In the genomic region with DNA sequence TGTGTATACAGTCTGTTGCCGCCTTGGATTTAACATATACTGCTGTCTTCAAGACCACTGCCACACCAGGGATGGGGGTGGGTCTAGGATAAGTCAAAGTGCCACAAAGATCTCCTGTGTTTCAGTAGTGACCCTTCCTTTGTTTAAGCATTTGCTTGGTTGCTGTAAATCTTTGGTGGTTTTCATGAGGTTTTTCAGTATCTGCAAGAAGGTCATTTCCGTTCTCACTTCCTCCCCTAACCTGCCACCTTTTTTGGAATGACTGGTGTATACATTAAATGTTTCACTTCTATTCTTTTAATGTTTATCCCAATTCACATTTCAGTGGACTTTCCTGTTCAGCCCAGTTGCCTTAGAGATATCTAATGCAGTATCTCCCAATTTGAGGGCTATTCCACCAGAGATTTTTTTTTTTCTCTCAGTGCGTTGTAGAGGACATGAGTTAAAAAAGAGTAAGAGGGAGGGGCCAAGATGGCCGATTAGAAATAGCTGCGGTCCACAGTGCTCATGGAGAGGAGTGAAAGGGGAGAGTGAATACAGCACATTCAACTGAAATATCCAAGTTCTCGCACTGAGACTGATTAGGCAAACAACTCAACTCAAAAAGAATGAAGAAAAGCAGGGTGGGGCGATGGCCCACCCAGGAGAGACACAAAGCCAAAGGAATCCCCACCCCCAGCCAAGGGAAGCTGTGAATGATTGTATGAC, we compare ENCODE assay signal across 13 cellular contexts. TPM values are rescaled to one million over a fixed set of nuclear protein-coding genes. Genes with fewer than 3 reads are reported as not detected.
DNase-seq lines count a peak whose midpoint lies in the region; ATAC-seq, FAIRE-seq and TF ChIP-seq lines count a peak whose summit lies in the region.
"Had no signal": no experiment of that assay in that cellular context is flagged by ENCODE, and none has a peak within 500 bp of the region (broad histone marks: within the 10 kb centered on the region; RNA-seq: fewer than 3 reads in every experiment).

No MANE protein-coding gene starts in this region.

- DNase-seq in GM12891 (ENCODE audit: insufficient read length, low spot score) (no peak), SJSA1 (ENCODE audit: low read depth in 1 of 2, low spot score in 2 of 2) (peak; percentile 23 to 53), aorta (no peak), upper lobe of left lung (no peak), erythroblast (lab: John Stamatoyannopoulos, UW) (no peak), NCI-H510A (lab: John Stamatoyannopoulos, UW) (no peak)
- DNase-seq: activated CD4-positive, alpha-beta T cell treated with anti-CD3 and anti-CD28 coated beads, Interleukin-2, amount 50 U/mL, for 48 hours; cerebellar nuclear complex; head of caudate nucleus; NCI-H1694 had no signal

- peak overlapping the region; percentile 31; the same call in 1 of the 2 replicates for H3K27ac ChIP-seq in SJSA1
- H3K27ac ChIP-seq in aorta (ENCODE audit: low read depth in 1 of 2, low read length in 2 of 2): no peak overlapping the region
- no peak overlapping the region for H3K27ac ChIP-seq in upper lobe of left lung
- H3K27ac ChIP-seq: RWPE1 had no signal

- 97 to 98% methylated on average over 7 of the region's 7 CpGs for WGBS in aorta, 2 donors
- WGBS in upper lobe of left lung, 2 donors: 90 to 94% methylated on average over 7 of the region's 7 CpGs

- TF ChIP-seq CTCF in upper lobe of left lung (IDR thresholded peaks at IDR 0.05): no peak

- peak; percentile 79 for ATAC-seq in GM19372 (IDR thresholded peaks at IDR 0.05; ENCODE audit: low read depth, unreplicated experiment)
- ATAC-seq in HG02943 (IDR thresholded peaks at IDR 0.05; ENCODE audit: low read depth, unreplicated experiment): peak; percentile 90
- ATAC-seq in aorta (ENCODE audit: low FRiP score): no peak
- ATAC-seq in upper lobe of left lung (ENCODE audit: low FRiP score in 2 of 2): no peak

- TF ChIP-seq POLR2A in GM12891 (IDR thresholded peaks at IDR 0.05; ENCODE audit: low read depth, low read length) (no peak), upper lobe of left lung (IDR thresholded peaks at IDR 0.05) (no peak), erythroblast (IDR thresholded peaks at IDR 0.05; ENCODE audit: low read length) (no peak)

- H3K4me3 ChIP-seq in SJSA1 (no peak overlapping the region), aorta (ENCODE audit: low read length in 2 of 2) (no peak overlapping the region), upper lobe of left lung (no peak overlapping the region)

- peaks cover 84% of the 10 kb centered on the region for H3K36me3 ChIP-seq in SJSA1
- H3K36me3 ChIP-seq in aorta (ENCODE audit: control insufficient read depth in 1 of 2, insufficient read depth in 2 of 2, low read length in 1 of 2): peaks cover 5 to 10% of the 10 kb centered on the region in 2 donors
- H3K36me3 ChIP-seq in upper lobe of left lung: peaks cover 5 to 38% (median 24%) of the 10 kb centered on the region in 4 donors

- intact Hi-C loops in aorta (cut with DNase I): no loop called here

- H3K4me1 ChIP-seq in SJSA1 (replicated peaks) (peaks cover 14% of the 10 kb centered on the region), aorta (ENCODE audit: control insufficient read depth in 1 of 2, insufficient read depth in 2 of 2, low read length in 2 of 2) (peaks cover 0 to 2% of the 10 kb centered on the region in 2 donors), upper lobe of left lung (peaks cover 0 to 8% (median 4%) of the 10 kb centered on the region in 4 donors)

- H3K27me3 ChIP-seq in SJSA1 (replicated peaks) (no peaks in the 10 kb centered on the region), aorta (ENCODE audit: control insufficient read depth in 1 of 2, insufficient read depth in 2 of 2, low read length in 1 of 2) (no peaks in the 10 kb centered on the region), upper lobe of left lung (no peaks in the 10 kb centered on the region)

- H3K9me3 ChIP-seq in SJSA1 (replicated peaks): no peaks in the 10 kb centered on the region
- H3K9me3 ChIP-seq in aorta (ENCODE audit: control insufficient read depth, low read length): no peaks in the 10 kb centered on the region
- H3K9me3 ChIP-seq in upper lobe of left lung: no peaks in the 10 kb centered on the region

- no peak for FAIRE-seq in GM12891 (lab: Jason Lieb, UNC)

- TF ChIP-seq EP300 in upper lobe of left lung (IDR thresholded peaks at IDR 0.05): no peak

TF ChIP-seq in GM12891, 5 proteins besides CTCF, POLR2A, EP300 and RAD21:
- no peak for TF ChIP-seq PAX5 (IDR thresholded peaks at IDR 0.05; ENCODE audit: insufficient read depth, low read length, severe bottlenecking)
- peak; percentile 98 for TF ChIP-seq SPI1 (IDR thresholded peaks at IDR 0.05; ENCODE audit: low read depth, low read length)

RNA-seq across cellular contexts. Expression of a gene that starts 43.2 kb away (rescaled TPM):
- polyA plus RNA-seq in GM12891 (2012; ENCODE audit: low read depth, missing spikeins): 25.3 TPM
- total RNA-seq in SJSA1 (2014; rRNA removed; shearing (Covaris generic)): 64.9 and 67.6 TPM in 2 replicates
- 10 to 100 TPM; 58.7 to 74.9 TPM for total RNA-seq in aorta
- polyA plus RNA-seq in aorta: 10 to 100 TPM; 23.2 to 31.6 TPM
- 100 to 1,000 TPM in 2 of 6 donors, 10 to 100 TPM in 4; 32.4 to 132 (median 79.0) TPM for total RNA-seq in upper lobe of left lung

Comparison
In these comparisons a context has a peak if more than half of its experiments do, and no peak if none do; other contexts are left out.
1. DNase-seq: peak in SJSA1 (2 of 2); none in GM12891 (single experiment), aorta (0 of 2), upper lobe of left lung (0 of 2), erythroblast (0 of 2) and NCI-H510A (single experiment).
2. ATAC-seq: peak in GM19372 (single experiment) and HG02943 (single experiment); none in aorta (single experiment) and upper lobe of left lung (0 of 2).